ENCODE assay signal across 8 cellular contexts in the genomic region with DNA sequence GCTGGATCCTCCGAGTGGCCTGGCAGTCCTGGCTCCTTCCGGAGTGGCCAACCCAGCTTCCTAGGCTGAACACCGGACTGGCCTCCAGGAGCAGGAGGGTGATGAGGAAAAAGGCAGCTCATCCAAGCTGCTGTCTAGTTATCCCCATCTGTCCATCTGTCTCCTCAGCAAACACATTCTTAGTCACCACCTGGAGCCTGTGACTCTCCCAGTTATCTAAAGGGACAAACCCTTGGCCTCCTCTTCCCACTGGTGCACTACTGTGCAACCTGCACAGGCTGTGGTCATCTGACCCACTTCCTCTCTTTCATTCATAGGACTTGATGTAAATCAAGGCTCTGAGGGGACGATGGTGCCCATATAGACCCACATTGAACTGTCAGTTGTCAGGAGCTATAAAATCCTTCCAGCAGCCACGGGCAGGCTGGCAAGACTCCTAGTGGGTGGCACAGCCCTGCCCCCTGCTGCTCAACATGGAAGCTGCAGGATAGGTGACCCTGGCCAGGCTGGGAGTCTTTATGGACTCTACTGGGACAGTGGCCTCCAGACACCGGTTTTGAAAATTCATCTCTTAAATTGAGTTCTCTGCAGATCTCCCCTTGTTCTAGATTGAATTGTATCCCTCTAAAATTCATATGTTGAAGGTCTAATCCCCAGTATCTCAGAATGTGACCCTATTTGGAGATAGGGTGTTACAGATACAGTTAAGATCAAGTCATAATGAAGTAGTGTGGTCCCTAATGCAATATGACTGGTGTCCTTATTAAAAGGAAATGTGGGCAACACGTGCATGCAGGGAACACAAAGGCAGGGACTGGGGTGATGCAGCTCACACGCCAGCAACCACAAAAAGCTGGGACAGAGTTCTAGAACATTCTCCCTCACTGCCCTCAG. TPM values are rescaled to one million over a fixed set of nuclear protein-coding genes. Genes with fewer than 3 reads are reported as not detected.
DNase-seq lines count a peak whose midpoint lies in the region; ATAC-seq, FAIRE-seq and TF ChIP-seq lines count a peak whose summit lies in the region.

No MANE protein-coding gene starts in this region.

- H3K36me3 ChIP-seq in WERI-Rb-1: no peaks in the 10 kb centered on the region

- H3K4me3 ChIP-seq in WERI-Rb-1 (ENCODE audit: low read depth, low read length): no peak overlapping the region

- no peak overlapping the region for H3K4me3 Mint-ChIP-seq in brain

- no peaks in the 10 kb centered on the region for H3K27me3 ChIP-seq in WERI-Rb-1 (ENCODE audit: insufficient read depth, low read depth, severe bottlenecking)

- H3K36me3 Mint-ChIP-seq in brain: no peaks in the 10 kb centered on the region

- peaks cover 7% of the 10 kb centered on the region for H3K9me3 ChIP-seq in WERI-Rb-1 (ENCODE audit: severe bottlenecking)

- peak overlapping the region in 4 of 5 experiments; percentile 17 to 64 (median 58) for H3K27ac Mint-ChIP-seq in brain

- H3K27me3 Mint-ChIP-seq in brain: peaks cover 3% of the 10 kb centered on the region

- H3K27ac ChIP-seq in WERI-Rb-1: peak overlapping the region; percentile 82

- peak; percentile 80 for ATAC-seq in HG02885 (IDR thresholded peaks at IDR 0.05; ENCODE audit: poor library complexity, unreplicated experiment)

- DNase-seq in GM12891 (ENCODE audit: insufficient read length, low spot score) (peak; percentile 44), NCI-H2171 (lab: John Stamatoyannopoulos, UW) (peak; percentile 71), WERI-Rb-1 (peak; percentile 90), inferior parietal cortex (ENCODE audit: extremely low spot score) (peak; percentile 86), T1000 (lab: John Stamatoyannopoulos, UW) (no peak)
- DNase-seq in stimulated activated CD4-positive, alpha-beta T cell treated with anti-CD3 and anti-CD28 coated beads, Interleukin-1b, Interleukin-23, amount 100 ng/mL, for 1 hour (ENCODE audit: low read depth in 2 of 2): peak; percentile 67 to 73

- TF ChIP-seq POLR2A in GM12891 (IDR thresholded peaks at IDR 0.05; ENCODE audit: low read depth, low read length): no peak

- peak; percentile 83 for FAIRE-seq in GM12891 (lab: Jason Lieb, UNC)

- peaks cover 0 to under 1% (median 0%) of the 10 kb centered on the region in 5 experiments for H3K9me3 Mint-ChIP-seq in brain

- H3K4me1 Mint-ChIP-seq in brain: peaks cover 6% of the 10 kb centered on the region

- TF ChIP-seq CTCF in WERI-Rb-1 (IDR thresholded peaks at IDR 0.05; ENCODE audit: low read depth, low read length) (peak; percentile 88), brain (conservative IDR thresholded peaks at IDR 0.05) (peak; percentile 91 to 96)

TF ChIP-seq in GM12891, 5 proteins besides CTCF, POLR2A, EP300 and RAD21:
- TF ChIP-seq PAX5 (IDR thresholded peaks at IDR 0.05; ENCODE audit: insufficient read depth, low read length, severe bottlenecking): peak; percentile 9
- TF ChIP-seq POLR2AphosphoS5 (IDR thresholded peaks at IDR 0.05; ENCODE audit: low read depth, low read length): no peak
- TF ChIP-seq POU2F2 (IDR thresholded peaks at IDR 0.05; ENCODE audit: low read depth, low read length): no peak
- TF ChIP-seq TAF1 (IDR thresholded peaks at IDR 0.05; ENCODE audit: low read depth, low read length): no peak
- TF ChIP-seq SPI1 (IDR thresholded peaks at IDR 0.05; ENCODE audit: low read depth, low read length): peak; percentile 42; the same call in 1 of the 2 replicates

RNA-seq across cellular contexts. Expression of a gene that starts 29.3 kb away (rescaled TPM):
- polyA plus RNA-seq in GM12891 (2012; ENCODE audit: low read depth, missing spikeins): 84.2 TPM
- polyA plus RNA-seq in brain (ENCODE audit: insufficient read depth, low read depth, low replicate concordance): 3.0 TPM

RNA-seq across cellular contexts. Expression of a gene that starts 34.1 kb away (rescaled TPM):
- polyA plus RNA-seq in GM12891 (2012; ENCODE audit: low read depth, missing spikeins): 81.9 TPM
- 83.6 TPM for polyA plus RNA-seq in brain (ENCODE audit: insufficient read depth, low read depth, low replicate concordance)

RNA-seq across cellular contexts. Expression of a gene that starts 36.2 kb away (rescaled TPM):
- 1.7 TPM for polyA plus RNA-seq in GM12891 (2012; ENCODE audit: low read depth, missing spikeins)
- polyA plus RNA-seq in brain (ENCODE audit: insufficient read depth, low read depth, low replicate concordance): not detected

RNA-seq across cellular contexts. Expression of a gene that starts 58.1 kb away (rescaled TPM):
- 0.18 TPM for polyA plus RNA-seq in GM12891 (2012; ENCODE audit: low read depth, missing spikeins)
- polyA plus RNA-seq in brain (ENCODE audit: insufficient read depth, low read depth, low replicate concordance): 0.48 TPM
